In the genomic region with DNA sequence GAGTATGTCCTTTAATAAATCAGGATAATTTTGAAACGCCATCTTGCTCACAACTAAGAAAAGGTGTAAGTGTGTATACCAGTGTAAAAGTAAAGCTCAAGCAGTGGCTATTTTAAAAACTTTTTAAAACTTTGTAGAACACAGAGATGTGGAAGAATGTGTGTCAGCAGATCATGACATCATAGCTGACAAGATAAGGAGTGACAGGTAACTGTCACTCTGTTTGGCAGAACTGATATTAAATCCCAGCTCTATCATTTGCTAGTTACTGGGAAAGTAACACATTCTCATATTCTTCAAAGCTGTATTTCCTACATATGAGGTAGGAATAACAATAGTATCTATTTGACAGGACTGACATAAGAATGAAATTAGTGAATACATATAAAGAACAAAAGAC, we compare ENCODE assay signal across 9 cellular contexts.
"Had no signal": no experiment of that assay in that cellular context is flagged by ENCODE, and none has a peak within 500 bp of the region (broad histone marks: within the 10 kb centered on the region; RNA-seq: fewer than 3 reads in every experiment).

No MANE protein-coding gene starts in this region.

- H3K27ac Mint-ChIP-seq: IgD-negative memory B cell had no signal

- H3K4me3 ChIP-seq: GM23248, HAP-1 had no signal

- H3K4me2 ChIP-seq: KMS-11 had no signal

- DNase-seq: GM23248, GOT3, H7, KBM-7 had no signal

- H3K27me3 Mint-ChIP-seq: IgD-negative memory B cell had no signal

- H2AFZ ChIP-seq: GM23248 had no signal

- H3K36me3 ChIP-seq: HAP-1 had no signal

- FAIRE-seq: HTR-8/SVneo had no signal

- H3K4me3 Mint-ChIP-seq: IgD-negative memory B cell had no signal

- H3K9me3 ChIP-seq: HAP-1 had no signal

- H3K27ac ChIP-seq: GM23248, KMS-11 had no signal

- H3K9ac ChIP-seq: GM23248, KMS-11 had no signal

- H3K4me1 Mint-ChIP-seq: IgD-negative memory B cell had no signal

- ATAC-seq: HCT116 had no signal

- H3K36me3 Mint-ChIP-seq: IgD-negative memory B cell had no signal
